1 cellular context compared by ENCODE assay signal in the genomic region with DNA sequence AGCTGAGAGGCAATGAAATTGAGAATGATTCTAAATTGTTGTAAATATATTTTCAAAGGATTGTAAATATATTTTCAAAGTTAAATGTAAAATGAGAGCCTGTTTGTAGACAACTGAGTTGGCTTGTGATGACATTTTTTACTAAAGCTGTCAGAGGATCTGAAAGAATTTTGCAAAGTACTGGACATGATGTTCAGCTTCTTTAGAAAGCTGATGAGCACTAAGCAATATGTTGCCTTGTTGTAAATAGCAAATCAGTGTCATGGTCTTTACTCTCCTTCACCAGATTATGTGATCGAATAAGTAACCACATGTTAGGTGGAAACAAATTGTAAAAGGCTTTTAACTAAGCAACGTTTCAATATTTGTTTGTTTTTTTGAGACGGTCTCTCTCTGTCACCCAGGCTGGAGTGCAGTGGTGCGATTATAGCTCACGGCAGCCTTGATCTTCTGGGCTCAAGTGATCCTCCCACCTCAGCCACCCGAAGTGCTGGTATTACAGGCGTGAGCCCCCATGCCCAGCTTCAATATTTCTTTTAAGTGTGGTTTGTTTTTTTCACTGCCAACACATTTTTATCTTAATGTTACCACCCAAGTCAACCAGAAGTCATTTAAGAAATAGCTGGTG.
TF ChIP-seq lines count a peak whose summit lies in the region.

No MANE protein-coding gene starts in this region.

TF ChIP-seq in HepG2, 621 proteins besides CTCF, POLR2A, EP300 and RAD21 (continued from another document):
- TF ChIP-seq PHB2 (IDR thresholded peaks at IDR 0.05; ENCODE audit: partially characterized antibody) (no peak), JARID2 (CRISPR knock-in tag; IDR thresholded peaks at IDR 0.05; ENCODE audit: insufficient replicate concordance) (no peak), PHF21A (CRISPR knock-in tag; IDR thresholded peaks at IDR 0.05) (peak; percentile 14; the same call in 1 of the 2 replicates), NONO (IDR thresholded peaks at IDR 0.05) (no peak), NONO (CRISPR knock-in tag; conservative IDR thresholded peaks at IDR 0.05) (0 out of 2 replicates have a peak, but pooled peaks have one; percentile 30), ZSCAN22 (CRISPR knock-in tag; IDR thresholded peaks at IDR 0.05) (0 out of 2 replicates have a peak, but pooled peaks have one; percentile 40), ZBTB38 (CRISPR knock-in tag; IDR thresholded peaks at IDR 0.05) (no peak), ZNF3 (CRISPR knock-in tag; IDR thresholded peaks at IDR 0.05) (peak; percentile 62; the same call in 1 of the 2 replicates), ZBTB7B (CRISPR knock-in tag; IDR thresholded peaks at IDR 0.05) (0 out of 2 replicates have a peak, but pooled peaks have one; percentile 13), STAT5B (CRISPR knock-in tag; IDR thresholded peaks at IDR 0.05) (no peak), GFI1 (CRISPR knock-in tag; IDR thresholded peaks at IDR 0.05; ENCODE audit: borderline replicate concordance) (peak; percentile 52), ZNF101 (CRISPR knock-in tag; IDR thresholded peaks at IDR 0.05; ENCODE audit: borderline replicate concordance, low read depth) (no peak), ZNF569 (CRISPR knock-in tag; IDR thresholded peaks at IDR 0.05; ENCODE audit: borderline replicate concordance) (no peak), ATM (IDR thresholded peaks at IDR 0.05; ENCODE audit: borderline replicate concordance) (no peak), RELA (CRISPR knock-in tag; IDR thresholded peaks at IDR 0.05) (no peak), ELF3 (CRISPR knock-in tag; IDR thresholded peaks at IDR 0.05) (0 out of 2 replicates have a peak, but pooled peaks have one; percentile 21), ZNF556 (CRISPR knock-in tag; IDR thresholded peaks at IDR 0.05; ENCODE audit: borderline replicate concordance) (peak; percentile 8; the same call in 1 of the 2 replicates)
- TF ChIP-seq, protein P1, sequence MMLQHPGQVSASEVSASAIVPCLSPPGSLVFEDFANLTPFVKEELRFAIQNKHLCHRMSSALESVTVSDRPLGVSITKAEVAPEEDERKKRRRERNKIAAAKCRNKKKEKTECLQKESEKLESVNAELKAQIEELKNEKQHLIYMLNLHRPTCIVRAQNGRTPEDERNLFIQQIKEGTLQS (CRISPR knock-in tag; IDR thresholded peaks at IDR 0.05), result no peak
- TF ChIP-seq, protein P2, sequence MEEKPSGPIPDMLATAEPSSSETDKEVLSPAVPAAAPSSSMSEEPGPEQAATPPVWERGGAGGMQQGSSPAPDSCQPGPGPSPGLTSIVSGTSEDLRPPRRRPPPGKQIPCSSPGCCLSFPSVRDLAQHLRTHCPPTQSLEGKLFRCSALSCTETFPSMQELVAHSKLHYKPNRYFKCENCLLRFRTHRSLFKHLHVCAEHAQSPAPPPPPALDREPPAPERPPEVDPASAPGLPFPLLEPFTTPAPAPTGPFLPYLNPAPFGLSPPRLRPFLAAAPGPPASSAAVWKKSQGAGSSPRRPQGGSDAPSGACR (CRISPR knock-in tag; IDR thresholded peaks at IDR 0.05), result no peak
- TF ChIP-seq, protein P3, sequence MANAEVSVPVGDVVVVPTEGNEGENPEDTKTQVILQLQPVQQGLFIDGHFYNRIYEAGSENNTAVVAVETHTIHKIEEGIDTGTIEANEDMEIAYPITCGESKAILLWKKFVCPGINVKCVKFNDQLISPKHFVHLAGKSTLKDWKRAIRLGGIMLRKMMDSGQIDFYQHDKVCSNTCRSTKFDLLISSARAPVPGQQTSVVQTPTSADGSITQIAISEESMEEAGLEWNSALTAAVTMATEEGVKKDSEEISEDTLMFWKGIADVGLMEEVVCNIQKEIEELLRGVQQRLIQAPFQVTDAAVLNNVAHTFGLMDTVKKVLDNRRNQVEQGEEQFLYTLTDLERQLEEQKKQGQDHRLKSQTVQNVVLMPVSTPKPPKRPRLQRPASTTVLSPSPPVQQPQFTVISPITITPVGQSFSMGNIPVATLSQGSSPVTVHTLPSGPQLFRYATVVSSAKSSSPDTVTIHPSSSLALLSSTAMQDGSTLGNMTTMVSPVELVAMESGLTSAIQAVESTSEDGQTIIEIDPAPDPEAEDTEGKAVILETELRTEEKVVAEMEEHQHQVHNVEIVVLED (CRISPR knock-in tag; IDR thresholded peaks at IDR 0.05; ENCODE audit: borderline replicate concordance), result no peak
- TF ChIP-seq, protein P4, sequence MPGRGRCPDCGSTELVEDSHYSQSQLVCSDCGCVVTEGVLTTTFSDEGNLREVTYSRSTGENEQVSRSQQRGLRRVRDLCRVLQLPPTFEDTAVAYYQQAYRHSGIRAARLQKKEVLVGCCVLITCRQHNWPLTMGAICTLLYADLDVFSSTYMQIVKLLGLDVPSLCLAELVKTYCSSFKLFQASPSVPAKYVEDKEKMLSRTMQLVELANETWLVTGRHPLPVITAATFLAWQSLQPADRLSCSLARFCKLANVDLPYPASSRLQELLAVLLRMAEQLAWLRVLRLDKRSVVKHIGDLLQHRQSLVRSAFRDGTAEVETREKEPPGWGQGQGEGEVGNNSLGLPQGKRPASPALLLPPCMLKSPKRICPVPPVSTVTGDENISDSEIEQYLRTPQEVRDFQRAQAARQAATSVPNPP (CRISPR knock-in tag; IDR thresholded peaks at IDR 0.05), result no peak
- TF ChIP-seq, protein P5, sequence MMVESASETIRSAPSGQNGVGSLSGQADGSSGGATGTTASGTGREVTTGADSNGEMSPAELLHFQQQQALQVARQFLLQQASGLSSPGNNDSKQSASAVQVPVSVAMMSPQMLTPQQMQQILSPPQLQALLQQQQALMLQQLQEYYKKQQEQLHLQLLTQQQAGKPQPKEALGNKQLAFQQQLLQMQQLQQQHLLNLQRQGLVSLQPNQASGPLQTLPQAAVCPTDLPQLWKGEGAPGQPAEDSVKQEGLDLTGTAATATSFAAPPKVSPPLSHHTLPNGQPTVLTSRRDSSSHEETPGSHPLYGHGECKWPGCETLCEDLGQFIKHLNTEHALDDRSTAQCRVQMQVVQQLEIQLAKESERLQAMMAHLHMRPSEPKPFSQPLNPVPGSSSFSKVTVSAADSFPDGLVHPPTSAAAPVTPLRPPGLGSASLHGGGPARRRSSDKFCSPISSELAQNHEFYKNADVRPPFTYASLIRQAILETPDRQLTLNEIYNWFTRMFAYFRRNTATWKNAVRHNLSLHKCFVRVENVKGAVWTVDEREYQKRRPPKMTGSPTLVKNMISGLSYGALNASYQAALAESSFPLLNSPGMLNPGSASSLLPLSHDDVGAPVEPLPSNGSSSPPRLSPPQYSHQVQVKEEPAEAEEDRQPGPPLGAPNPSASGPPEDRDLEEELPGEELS (CRISPR knock-in tag; IDR thresholded peaks at IDR 0.05), result 0 out of 2 replicates have a peak, but pooled peaks have one; percentile 35
- TF ChIP-seq, protein P6, sequence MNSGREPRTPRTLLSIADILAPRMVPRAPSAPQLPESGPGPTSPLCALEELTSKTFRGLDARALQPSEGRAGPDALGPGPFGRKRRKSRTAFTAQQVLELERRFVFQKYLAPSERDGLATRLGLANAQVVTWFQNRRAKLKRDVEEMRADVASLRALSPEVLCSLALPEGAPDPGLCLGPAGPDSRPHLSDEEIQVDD (CRISPR knock-in tag; IDR thresholded peaks at IDR 0.05; ENCODE audit: borderline replicate concordance), result no peak
- TF ChIP-seq, protein P7, sequence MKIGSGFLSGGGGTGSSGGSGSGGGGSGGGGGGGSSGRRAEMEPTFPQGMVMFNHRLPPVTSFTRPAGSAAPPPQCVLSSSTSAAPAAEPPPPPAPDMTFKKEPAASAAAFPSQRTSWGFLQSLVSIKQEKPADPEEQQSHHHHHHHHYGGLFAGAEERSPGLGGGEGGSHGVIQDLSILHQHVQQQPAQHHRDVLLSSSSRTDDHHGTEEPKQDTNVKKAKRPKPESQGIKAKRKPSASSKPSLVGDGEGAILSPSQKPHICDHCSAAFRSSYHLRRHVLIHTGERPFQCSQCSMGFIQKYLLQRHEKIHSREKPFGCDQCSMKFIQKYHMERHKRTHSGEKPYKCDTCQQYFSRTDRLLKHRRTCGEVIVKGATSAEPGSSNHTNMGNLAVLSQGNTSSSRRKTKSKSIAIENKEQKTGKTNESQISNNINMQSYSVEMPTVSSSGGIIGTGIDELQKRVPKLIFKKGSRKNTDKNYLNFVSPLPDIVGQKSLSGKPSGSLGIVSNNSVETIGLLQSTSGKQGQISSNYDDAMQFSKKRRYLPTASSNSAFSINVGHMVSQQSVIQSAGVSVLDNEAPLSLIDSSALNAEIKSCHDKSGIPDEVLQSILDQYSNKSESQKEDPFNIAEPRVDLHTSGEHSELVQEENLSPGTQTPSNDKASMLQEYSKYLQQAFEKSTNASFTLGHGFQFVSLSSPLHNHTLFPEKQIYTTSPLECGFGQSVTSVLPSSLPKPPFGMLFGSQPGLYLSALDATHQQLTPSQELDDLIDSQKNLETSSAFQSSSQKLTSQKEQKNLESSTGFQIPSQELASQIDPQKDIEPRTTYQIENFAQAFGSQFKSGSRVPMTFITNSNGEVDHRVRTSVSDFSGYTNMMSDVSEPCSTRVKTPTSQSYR (CRISPR knock-in tag; IDR thresholded peaks at IDR 0.05; ENCODE audit: borderline replicate concordance), result no peak
- TF ChIP-seq, protein P8, sequence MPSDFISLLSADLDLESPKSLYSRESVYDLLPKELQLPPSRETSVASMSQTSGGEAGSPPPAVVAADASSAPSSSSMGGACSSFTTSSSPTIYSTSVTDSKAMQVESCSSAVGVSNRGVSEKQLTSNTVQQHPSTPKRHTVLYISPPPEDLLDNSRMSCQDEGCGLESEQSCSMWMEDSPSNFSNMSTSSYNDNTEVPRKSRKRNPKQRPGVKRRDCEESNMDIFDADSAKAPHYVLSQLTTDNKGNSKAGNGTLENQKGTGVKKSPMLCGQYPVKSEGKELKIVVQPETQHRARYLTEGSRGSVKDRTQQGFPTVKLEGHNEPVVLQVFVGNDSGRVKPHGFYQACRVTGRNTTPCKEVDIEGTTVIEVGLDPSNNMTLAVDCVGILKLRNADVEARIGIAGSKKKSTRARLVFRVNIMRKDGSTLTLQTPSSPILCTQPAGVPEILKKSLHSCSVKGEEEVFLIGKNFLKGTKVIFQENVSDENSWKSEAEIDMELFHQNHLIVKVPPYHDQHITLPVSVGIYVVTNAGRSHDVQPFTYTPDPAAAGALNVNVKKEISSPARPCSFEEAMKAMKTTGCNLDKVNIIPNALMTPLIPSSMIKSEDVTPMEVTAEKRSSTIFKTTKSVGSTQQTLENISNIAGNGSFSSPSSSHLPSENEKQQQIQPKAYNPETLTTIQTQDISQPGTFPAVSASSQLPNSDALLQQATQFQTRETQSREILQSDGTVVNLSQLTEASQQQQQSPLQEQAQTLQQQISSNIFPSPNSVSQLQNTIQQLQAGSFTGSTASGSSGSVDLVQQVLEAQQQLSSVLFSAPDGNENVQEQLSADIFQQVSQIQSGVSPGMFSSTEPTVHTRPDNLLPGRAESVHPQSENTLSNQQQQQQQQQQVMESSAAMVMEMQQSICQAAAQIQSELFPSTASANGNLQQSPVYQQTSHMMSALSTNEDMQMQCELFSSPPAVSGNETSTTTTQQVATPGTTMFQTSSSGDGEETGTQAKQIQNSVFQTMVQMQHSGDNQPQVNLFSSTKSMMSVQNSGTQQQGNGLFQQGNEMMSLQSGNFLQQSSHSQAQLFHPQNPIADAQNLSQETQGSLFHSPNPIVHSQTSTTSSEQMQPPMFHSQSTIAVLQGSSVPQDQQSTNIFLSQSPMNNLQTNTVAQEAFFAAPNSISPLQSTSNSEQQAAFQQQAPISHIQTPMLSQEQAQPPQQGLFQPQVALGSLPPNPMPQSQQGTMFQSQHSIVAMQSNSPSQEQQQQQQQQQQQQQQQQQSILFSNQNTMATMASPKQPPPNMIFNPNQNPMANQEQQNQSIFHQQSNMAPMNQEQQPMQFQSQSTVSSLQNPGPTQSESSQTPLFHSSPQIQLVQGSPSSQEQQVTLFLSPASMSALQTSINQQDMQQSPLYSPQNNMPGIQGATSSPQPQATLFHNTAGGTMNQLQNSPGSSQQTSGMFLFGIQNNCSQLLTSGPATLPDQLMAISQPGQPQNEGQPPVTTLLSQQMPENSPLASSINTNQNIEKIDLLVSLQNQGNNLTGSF (CRISPR knock-in tag; IDR thresholded peaks at IDR 0.05), result no peak
